Comparison of ENCODE assay signal across 10 cellular contexts in genomic region chr6:30885481-30885998, GRCh38. TPM values are rescaled to one million over a fixed set of nuclear protein-coding genes. Genes with fewer than 3 reads are reported as not detected.
A peak's percentile ranks its signal among the peaks of the same experiment; 100 is the strongest.
DNase-seq lines count a peak whose midpoint lies in the region; ATAC-seq, FAIRE-seq and TF ChIP-seq lines count a peak whose summit lies in the region.
"Had no signal": no experiment of that assay in that cellular context is flagged by ENCODE, and none has a peak within 500 bp of the region (broad histone marks: within the 10 kb centered on the region; RNA-seq: fewer than 3 reads in every experiment).

No MANE protein-coding gene starts in this region.

- ATAC-seq in activated CD8-positive, alpha-beta memory T cell treated with anti-CD3 and anti-CD28 coated beads, Interleukin-2, amount 10 ng/mL, durations not matched to agents 7 days and 5 days, result no peak
- peak; percentile 19 for ATAC-seq in naive thymus-derived CD4-positive, alpha-beta T cell

- DNase-seq in activated CD8-positive, alpha-beta memory T cell treated with anti-CD3 and anti-CD28 coated beads, Interleukin-2, amount 10 ng/mL, durations not matched to agents 7 days and 5 days, result no peak
- no peak for DNase-seq in activated CD8-positive, alpha-beta memory T cell treated with anti-CD3 and anti-CD28 coated beads for 24 hours
- DNase-seq in RCC 7860 (ENCODE audit: low spot score), result peak; percentile 18
- DNase-seq in epithelial cell of esophagus (ENCODE audit: low read depth), result peak; percentile 78
- peak in 3 of 9 donors; percentile 12 to 33 (median 17) for DNase-seq in naive thymus-derived CD4-positive, alpha-beta T cell
- DNase-seq in activated gamma-delta T cell (lab: John Stamatoyannopoulos, UW), result no peak
- no peak for DNase-seq in ecto neural progenitor cell (ENCODE audit: low spot score)
- no peak for DNase-seq in HTR-8/SVneo (ENCODE audit: insufficient read length, low spot score)

- peak overlapping the region; percentile 70 for H3K27ac ChIP-seq in naive thymus-derived CD4-positive, alpha-beta T cell (ENCODE audit: low read depth, low read length)

- peak overlapping the region; percentile 66 for H3K4me3 Mint-ChIP-seq in activated CD8-positive, alpha-beta memory T cell treated with anti-CD3 and anti-CD28 coated beads, Interleukin-2, amount 10 ng/mL, durations not matched to agents 7 days and 5 days
- H3K4me3 Mint-ChIP-seq in naive thymus-derived CD4-positive, alpha-beta T cell, result peak overlapping the region; percentile 73 to 90 (median 82)

- peaks cover 0 to 10% (median 0%) of the 10 kb centered on the region in 3 experiments for H3K36me3 ChIP-seq in naive thymus-derived CD4-positive, alpha-beta T cell (ENCODE audit: control insufficient read depth in 2 of 3, insufficient read depth in 3 of 3, low read length in 3 of 3)

- POLR2A ChIA-PET in naive thymus-derived CD4-positive, alpha-beta T cell (lab: Charles Lee), result interaction anchor here (0.5 to 3.2 kb wide), 9 partner anchors 21 to 209 kb away, joined by 3 to 20 read pairs (median 3); partner anchors contain the start of genes IER3 and VARS2

- FAIRE-seq in RCC 7860 (lab: Jason Lieb, UNC) (no peak), HTR-8/SVneo (lab: Jason Lieb, UNC) (no peak)
- FAIRE-seq: colon, GM18507 had no signal

- H3K27me3 ChIP-seq in naive thymus-derived CD4-positive, alpha-beta T cell (ENCODE audit: control insufficient read depth in 2 of 2, insufficient read depth in 2 of 2, low read length in 2 of 2), result no peaks in the 10 kb centered on the region

- no peaks in the 10 kb centered on the region for H3K9me3 ChIP-seq in naive thymus-derived CD4-positive, alpha-beta T cell (ENCODE audit: control insufficient read depth in 2 of 3, low read length in 3 of 3)

- H3K4me3 ChIP-seq in epithelial cell of esophagus (ENCODE audit: low read length), result peak overlapping the region; percentile 80
- peak overlapping the region; percentile 68 for H3K4me3 ChIP-seq in naive thymus-derived CD4-positive, alpha-beta T cell (ENCODE audit: low read length)

- no peak for TF ChIP-seq CTCF in epithelial cell of esophagus (IDR thresholded peaks at IDR 0.05; ENCODE audit: insufficient read depth, low read depth, low read length, missing control alignments)

- peaks cover 11% of the 10 kb centered on the region for H3K4me1 Mint-ChIP-seq in activated CD8-positive, alpha-beta memory T cell treated with anti-CD3 and anti-CD28 coated beads, Interleukin-2, amount 10 ng/mL, durations not matched to agents 7 days and 5 days
- H3K4me1 Mint-ChIP-seq in naive thymus-derived CD4-positive, alpha-beta T cell, result peaks cover 25 to 53% (median 32%) of the 10 kb centered on the region in 7 donors

- intact Hi-C loops in naive thymus-derived CD4-positive, alpha-beta T cell (cut with micrococcal nuclease), result loop anchor here (2.0 to 10.0 kb wide), 2 partner anchors 29 to 271 kb away; partner anchors contain the start of genes MRPS18B (in 1 of the 2), PPP1R10 (in 1 of the 2) and VARS2 (in 1 of the 2)

- no peaks in the 10 kb centered on the region for H3K36me3 Mint-ChIP-seq in activated CD8-positive, alpha-beta memory T cell treated with anti-CD3 and anti-CD28 coated beads, Interleukin-2, amount 10 ng/mL, durations not matched to agents 7 days and 5 days
- H3K36me3 Mint-ChIP-seq in naive thymus-derived CD4-positive, alpha-beta T cell, result peaks cover 0 to 12% (median 6%) of the 10 kb centered on the region in 5 donors

- no peaks in the 10 kb centered on the region for H3K9me3 Mint-ChIP-seq in activated CD8-positive, alpha-beta memory T cell treated with anti-CD3 and anti-CD28 coated beads, Interleukin-2, amount 10 ng/mL, durations not matched to agents 7 days and 5 days (ENCODE audit: low read depth)
- H3K9me3 Mint-ChIP-seq in naive thymus-derived CD4-positive, alpha-beta T cell, result no peaks in the 10 kb centered on the region

- CTCF ChIA-PET in activated CD8-positive, alpha-beta memory T cell treated with anti-CD3 and anti-CD28 coated beads, Interleukin-2, amount 10 ng/mL, durations not matched to agents 7 days and 5 days (lab: Charles Lee), result interaction anchor here (2.8 to 11.2 kb wide), 2 partner anchors 29 to 60 kb away, joined by 15 to 191 read pairs; partner anchors contain the start of gene VARS2
- CTCF ChIA-PET in naive thymus-derived CD4-positive, alpha-beta T cell (lab: Charles Lee), result interaction anchor here (1.0 to 12.4 kb wide), 4 partner anchors 24 to 399 kb away, joined by 3 to 172 read pairs (median 3); no protein-coding TSS in a partner anchor

- H3K27ac Mint-ChIP-seq in activated CD8-positive, alpha-beta memory T cell treated with anti-CD3 and anti-CD28 coated beads, Interleukin-2, amount 10 ng/mL, durations not matched to agents 7 days and 5 days, result no peak overlapping the region
- peak overlapping the region; percentile 48 to 90 (median 89) for H3K27ac Mint-ChIP-seq in naive thymus-derived CD4-positive, alpha-beta T cell

- peaks cover 21% of the 10 kb centered on the region for H3K27me3 Mint-ChIP-seq in activated CD8-positive, alpha-beta memory T cell treated with anti-CD3 and anti-CD28 coated beads, Interleukin-2, amount 10 ng/mL, durations not matched to agents 7 days and 5 days
- peaks cover 0 to 7% (median 0%) of the 10 kb centered on the region in 5 donors for H3K27me3 Mint-ChIP-seq in naive thymus-derived CD4-positive, alpha-beta T cell

- peaks cover 12 to 35% of the 10 kb centered on the region in 2 donors for H3K4me1 ChIP-seq in naive thymus-derived CD4-positive, alpha-beta T cell (ENCODE audit: control insufficient read depth in 2 of 2, insufficient read depth in 2 of 2, low read length in 2 of 2)

RNA-seq across cellular contexts. Expression of gene DDR1, which starts 1.2 kb away (rescaled TPM):
- 1 to 10 TPM; 3.8 to 4.9 TPM for total RNA-seq in activated CD8-positive, alpha-beta memory T cell treated with anti-CD3 and anti-CD28 coated beads, Interleukin-2, amount 10 ng/mL, durations not matched to agents 7 days and 5 days
- 10 to 100 TPM; 13.7 to 23.8 (median 18.6) TPM for total RNA-seq in naive thymus-derived CD4-positive, alpha-beta T cell
- polyA plus RNA-seq in naive thymus-derived CD4-positive, alpha-beta T cell, result 1 to 10 TPM; 1.8 to 8.6 TPM

RNA-seq across cellular contexts. Expression of gene GTF2H4, which starts 22.5 kb away (rescaled TPM):
- 10 to 100 TPM; 30.0 to 34.9 TPM for total RNA-seq in activated CD8-positive, alpha-beta memory T cell treated with anti-CD3 and anti-CD28 coated beads, Interleukin-2, amount 10 ng/mL, durations not matched to agents 7 days and 5 days
- 10 to 100 TPM; 18.8 to 42.3 (median 32.2) TPM for total RNA-seq in naive thymus-derived CD4-positive, alpha-beta T cell
- polyA plus RNA-seq in naive thymus-derived CD4-positive, alpha-beta T cell, result 10 to 100 TPM in 1 of 2 donors, 1 to 10 TPM in 1; 8.0 to 12.1 TPM

RNA-seq across cellular contexts. Expression of gene VARS2, which starts 28.5 kb away (rescaled TPM):
- 10 to 100 TPM; 46.6 to 54.1 TPM for total RNA-seq in activated CD8-positive, alpha-beta memory T cell treated with anti-CD3 and anti-CD28 coated beads, Interleukin-2, amount 10 ng/mL, durations not matched to agents 7 days and 5 days
- total RNA-seq in naive thymus-derived CD4-positive, alpha-beta T cell, result 10 to 100 TPM; 22.2 to 47.3 (median 37.9) TPM
- polyA plus RNA-seq in naive thymus-derived CD4-positive, alpha-beta T cell, result 10 to 100 TPM; 17.1 to 18.9 TPM

RNA-seq across cellular contexts. Expression of gene SFTA2, which starts 46.4 kb away (rescaled TPM):
- not detected for total RNA-seq in activated CD8-positive, alpha-beta memory T cell treated with anti-CD3 and anti-CD28 coated beads, Interleukin-2, amount 10 ng/mL, durations not matched to agents 7 days and 5 days
- not detected for total RNA-seq in naive thymus-derived CD4-positive, alpha-beta T cell
- under 1 TPM in 1 of 2 donors, not detected in 1; 0.34 TPM for polyA plus RNA-seq in naive thymus-derived CD4-positive, alpha-beta T cell

RNA-seq across cellular contexts. Expression of gene MUCL3, which starts 55.2 kb away (rescaled TPM):
- not detected for total RNA-seq in activated CD8-positive, alpha-beta memory T cell treated with anti-CD3 and anti-CD28 coated beads, Interleukin-2, amount 10 ng/mL, durations not matched to agents 7 days and 5 days
- total RNA-seq in naive thymus-derived CD4-positive, alpha-beta T cell, result not detected
- polyA plus RNA-seq in naive thymus-derived CD4-positive, alpha-beta T cell, result not detected

Comparison
In these comparisons a context has a peak if more than half of its experiments do, and no peak if none do; other contexts are left out.
1. DNase-seq: peak in RCC 7860 (single experiment) and epithelial cell of esophagus (single experiment); none in activated CD8-positive, alpha-beta memory T cell treated with anti-CD3 and anti-CD28 coated beads, Interleukin-2, amount 10 ng/mL, durations not matched to agents 7 days and 5 days (single experiment), activated CD8-positive, alpha-beta memory T cell treated with anti-CD3 and anti-CD28 coated beads for 24 hours (single experiment), activated gamma-delta T cell (single experiment), ecto neural progenitor cell (single experiment) and HTR-8/SVneo (single experiment).